ENCODE assay signal across 15 cellular contexts in genomic region chr19:47456721-47457478, GRCh38. TPM values are rescaled to one million over a fixed set of nuclear protein-coding genes. Genes with fewer than 3 reads are reported as not detected.
"Had no signal": no experiment of that assay in that cellular context is flagged by ENCODE, and none has a peak within 500 bp of the region (broad histone marks: within the 10 kb centered on the region; RNA-seq: fewer than 3 reads in every experiment).

No MANE protein-coding gene starts in this region.

- H3K27ac Mint-ChIP-seq: activated CD8-positive, alpha-beta T cell treated with anti-CD3 and anti-CD28 coated beads, Interleukin-2, amount 10 ng/mL, durations not matched to agents 7 days and 5 days; activated naive CD8-positive, alpha-beta T cell treated with anti-CD3 and anti-CD28 coated beads, Interleukin-2, amount 50 U/mL, for 24 hours had no signal

- H3K4me3 ChIP-seq: cardiac muscle cell, tibial artery had no signal

- H3K9me3 ChIP-seq: SK-N-SH had no signal

- H3K27ac ChIP-seq: cardiac muscle cell, epithelial cell of prostate, tibial artery, VCaP had no signal

- H3K36me3 ChIP-seq: cardiac muscle cell had no signal

- ATAC-seq: activated naive CD8-positive, alpha-beta T cell treated with anti-CD3 and anti-CD28 coated beads, Interleukin-2, amount 50 U/mL, for 24 hours had no signal

- H3K9me3 Mint-ChIP-seq: activated naive CD8-positive, alpha-beta T cell treated with anti-CD3 and anti-CD28 coated beads, Interleukin-2, amount 50 U/mL, for 24 hours had no signal

- H3K9ac ChIP-seq: SK-N-SH had no signal

- FAIRE-seq: astrocyte, colon had no signal

- DNase-seq: activated CD4-positive, alpha-beta T cell treated with anti-CD3 and anti-CD28 coated beads for 48 hours; activated CD8-positive, alpha-beta T cell treated with anti-CD3 and anti-CD28 coated beads, Interleukin-2, amount 10 ng/mL, durations not matched to agents 7 days and 5 days; activated naive CD4-positive, alpha-beta T cell treated with Interleukin-2 at 50 U/mL for 16 hours; activated naive CD8-positive, alpha-beta T cell treated with anti-CD3 and anti-CD28 coated beads, Interleukin-2, amount 50 U/mL, for 24 hours; effector CD4-positive, alpha-beta T cell; SK-N-SH; stimulated activated CD4-positive, alpha-beta T cell treated with anti-CD3 and anti-CD28 coated beads, Interleukin-4, amount 100 ng/mL, for 24 hours; T-helper 1 cell; tibial artery had no signal

- H3K4me3 Mint-ChIP-seq: activated CD8-positive, alpha-beta T cell treated with anti-CD3 and anti-CD28 coated beads, Interleukin-2, amount 10 ng/mL, durations not matched to agents 7 days and 5 days; activated naive CD8-positive, alpha-beta T cell treated with anti-CD3 and anti-CD28 coated beads, Interleukin-2, amount 50 U/mL, for 24 hours had no signal

- H3K4me2 ChIP-seq: SK-N-SH had no signal

RNA-seq across cellular contexts. Expression of gene SLC8A2, which starts 14.8 kb away (rescaled TPM):
- total RNA-seq: osteocyte had no signal

RNA-seq across cellular contexts. Expression of gene MEIS3, which starts 37.6 kb away (rescaled TPM):
- total RNA-seq: activated CD8-positive, alpha-beta T cell treated with anti-CD3 and anti-CD28 coated beads, Interleukin-2, amount 10 ng/mL, durations not matched to agents 7 days and 5 days had no signal
